ENCODE assay signal across 18 cellular contexts in the genomic region with DNA sequence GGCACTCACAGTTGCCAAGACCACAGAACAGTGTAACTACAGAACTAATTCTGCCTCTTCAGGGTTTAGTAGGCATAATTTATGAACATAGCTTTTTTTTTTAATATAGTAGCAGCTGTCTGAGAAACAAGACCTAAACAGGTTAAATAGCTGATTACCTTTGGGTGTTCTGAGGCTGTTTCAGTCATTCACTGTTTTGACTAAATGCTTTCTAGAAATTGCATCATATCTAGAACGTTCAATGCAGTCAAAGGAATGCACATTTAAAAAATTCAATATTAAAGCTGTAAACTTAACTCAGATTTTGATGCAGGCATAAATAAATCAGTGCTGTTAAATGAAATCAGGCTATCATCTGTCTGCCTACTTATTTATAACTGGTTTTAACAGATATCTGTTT.
"Had no signal": no experiment of that assay in that cellular context is flagged by ENCODE, and none has a peak within 500 bp of the region (broad histone marks: within the 10 kb centered on the region; RNA-seq: fewer than 3 reads in every experiment).

No MANE protein-coding gene starts in this region.

- DNase-seq: activated CD4-positive, alpha-beta T cell treated with anti-CD3 and anti-CD28 coated beads for 36 hours; activated CD4-positive, alpha-beta T cell treated with anti-CD3 and anti-CD28 coated beads, Interleukin-2, amount 50 U/mL, for 48 hours; activated gamma-delta T cell treated with Interleukin-2 at 50 U/mL for 16 hours; caudate nucleus; endodermal cell; heart right ventricle; left lung; midbrain; nephron progenitor cell; nucleus accumbens; posterior cingulate gyrus; stimulated activated CD8-positive, alpha-beta memory T cell treated with anti-CD3 and anti-CD28 coated beads, Interleukin-4, amount 100 ng/mL, for 48 hours; stimulated activated naive CD4-positive, alpha-beta T cell; upper lobe of right lung had no signal

- H3K9me3 ChIP-seq: gastroesophageal sphincter, heart right ventricle, left lung, upper lobe of right lung had no signal

- H3K36me3 Mint-ChIP-seq: activated naive CD4-positive, alpha-beta T cell treated with anti-CD3 and anti-CD28 coated beads, Interleukin-2, amount 50 U/mL, for 72 hours; brain had no signal

- H3K27ac Mint-ChIP-seq: activated CD4-positive, alpha-beta T cell treated with anti-CD3 and anti-CD28 coated beads for 36 hours; activated naive CD4-positive, alpha-beta T cell treated with anti-CD3 and anti-CD28 coated beads, Interleukin-2, amount 50 U/mL, for 72 hours; brain; endodermal cell; nephron progenitor cell had no signal

- H3K4me1 Mint-ChIP-seq: activated CD4-positive, alpha-beta T cell treated with anti-CD3 and anti-CD28 coated beads for 36 hours; endodermal cell had no signal

- H3K9me3 Mint-ChIP-seq: brain, endodermal cell, nephron progenitor cell had no signal

- H3K4me3 Mint-ChIP-seq: activated CD4-positive, alpha-beta T cell treated with anti-CD3 and anti-CD28 coated beads for 36 hours; brain; endodermal cell; nephron progenitor cell had no signal

- H3K27me3 Mint-ChIP-seq: activated CD4-positive, alpha-beta T cell treated with anti-CD3 and anti-CD28 coated beads for 36 hours; brain had no signal

- H3K27ac ChIP-seq: epithelial cell of prostate, gastroesophageal sphincter, heart right ventricle, left lung, upper lobe of right lung had no signal

- H3K36me3 ChIP-seq: gastroesophageal sphincter, heart right ventricle, left lung, upper lobe of right lung had no signal

- H3K4me3 ChIP-seq: gastroesophageal sphincter, heart right ventricle, left lung, upper lobe of right lung had no signal

- ATAC-seq: activated CD4-positive, alpha-beta T cell treated with anti-CD3 and anti-CD28 coated beads for 36 hours; activated naive CD4-positive, alpha-beta T cell treated with anti-CD3 and anti-CD28 coated beads, Interleukin-2, amount 50 U/mL, for 72 hours; gastroesophageal sphincter; heart right ventricle; left lung; upper lobe of right lung had no signal

- H3K27me3 ChIP-seq: gastroesophageal sphincter, heart right ventricle, left lung, upper lobe of right lung had no signal

- H3K4me1 ChIP-seq: gastroesophageal sphincter, heart right ventricle, left lung, upper lobe of right lung had no signal
